In the genomic region with DNA sequence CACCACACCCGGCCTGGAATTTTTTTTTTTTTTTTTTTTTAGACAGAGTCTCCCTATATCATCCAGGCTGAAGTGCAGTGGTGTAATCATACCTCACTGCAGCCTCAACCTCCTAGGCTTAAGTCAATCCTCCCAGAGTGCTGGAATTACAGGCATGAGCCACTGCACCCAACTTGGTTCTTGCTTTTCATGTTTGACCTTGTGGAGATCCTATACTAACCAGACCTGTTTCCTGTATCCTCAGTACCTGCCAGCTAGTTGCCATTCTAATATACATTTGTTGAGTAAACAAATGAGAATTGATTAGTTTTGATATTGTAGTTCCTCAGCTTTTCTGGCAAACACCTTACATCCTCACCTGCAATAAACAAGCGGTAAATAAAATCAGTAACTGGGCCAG, we compare ENCODE assay signal across 21 cellular contexts. TPM values are rescaled to one million over a fixed set of nuclear protein-coding genes. Genes with fewer than 3 reads are reported as not detected.
A peak's percentile ranks its signal among the peaks of the same experiment; 100 is the strongest.
DNase-seq lines count a peak whose midpoint lies in the region; ATAC-seq and TF ChIP-seq lines count a peak whose summit lies in the region.
"Had no signal": no experiment of that assay in that cellular context is flagged by ENCODE, and none has a peak within 500 bp of the region (broad histone marks: within the 10 kb centered on the region; RNA-seq: fewer than 3 reads in every experiment).

No MANE protein-coding gene starts in this region.

- H3K4me1 Mint-ChIP-seq in mesothelial cell of epicardium = peaks cover 16% of the 10 kb centered on the region

- no peaks in the 10 kb centered on the region for H3K9me3 ChIP-seq in breast epithelium
- H3K9me3 ChIP-seq: A549 had no signal

- H3K36me3 Mint-ChIP-seq in mesothelial cell of epicardium = no peaks in the 10 kb centered on the region
- H3K36me3 Mint-ChIP-seq: CD14-positive monocyte had no signal

- intact Hi-C loops in breast epithelium (cut with DNase I; ENCODE audit: low total_unique reads) = no loop called here

- no peak for TF ChIP-seq POLR2A in breast epithelium (IDR thresholded peaks at IDR 0.05)

- no peak for ATAC-seq in GM18502 (IDR thresholded peaks at IDR 0.05; ENCODE audit: poor library complexity, unreplicated experiment)
- no peak for ATAC-seq in HG02588 (IDR thresholded peaks at IDR 0.05; ENCODE audit: unreplicated experiment)
- ATAC-seq: A549, HCT116, PC-3 had no signal

- in situ Hi-C loops in T47D (cut with HindIII; ENCODE audit: low pct_unique_long_range_greater_than_20kb, low sequenced_read_pairs) = no loop called here

- peak overlapping the region; percentile 81 for H3K27ac Mint-ChIP-seq in mesothelial cell of epicardium
- H3K27ac Mint-ChIP-seq: CD14-positive monocyte had no signal

- no peaks in the 10 kb centered on the region for H3K4me1 ChIP-seq in breast epithelium

- no peak overlapping the region for H3K4me3 ChIP-seq in breast epithelium
- H3K4me3 ChIP-seq: A549, SK-N-MC had no signal

- H3K36me3 ChIP-seq in breast epithelium = no peaks in the 10 kb centered on the region

- no peak overlapping the region for H3K27ac ChIP-seq in breast epithelium
- H3K27ac ChIP-seq: A549, RWPE1, SK-N-MC had no signal

- H3K27me3 Mint-ChIP-seq in mesothelial cell of epicardium (ENCODE audit: low read depth) = no peaks in the 10 kb centered on the region

- no peaks in the 10 kb centered on the region for H3K27me3 ChIP-seq in breast epithelium

- TF ChIP-seq CTCF in breast epithelium (IDR thresholded peaks at IDR 0.05) (no peak), mesothelial cell of epicardium (IDR thresholded peaks at IDR 0.05; ENCODE audit: unreplicated experiment) (no peak)

- DNase-seq in T47D (ENCODE audit: low read depth in 1 of 2, low spot score in 1 of 2) = peak; percentile 32 to 86
- DNase-seq in breast epithelium (ENCODE audit: low spot score in 2 of 2) = no peak
- DNase-seq in LoVo (ENCODE audit: low spot score) = peak; percentile 20
- DNase-seq in mesothelial cell of epicardium (ENCODE audit: low spot score in 2 of 2, unreplicated experiment in 2 of 2) = no peak
- no peak for DNase-seq in NOMO-1 (lab: John Stamatoyannopoulos, UW; ENCODE audit: unreplicated experiment in 2 of 2)
- no peak for DNase-seq in SK-N-DZ (ENCODE audit: low spot score)
- DNase-seq: DMS79, MM.1S, NCI-H1105 treated with DMSO at 0.1 percent for 48 hours, NCI-H1694 treated with DMSO at 0.1 percent for 48 hours, NCI-H2107, NCI-H345, NCI-H526, PC-3 had no signal

- H3K4me3 Mint-ChIP-seq in mesothelial cell of epicardium = no peak overlapping the region
- H3K4me3 Mint-ChIP-seq: CD14-positive monocyte had no signal

- no peaks in the 10 kb centered on the region for H3K9me3 Mint-ChIP-seq in mesothelial cell of epicardium
- H3K9me3 Mint-ChIP-seq: CD14-positive monocyte had no signal

RNA-seq across cellular contexts. Expression of gene VSIG10, which starts 3.2 kb away (rescaled TPM):
- total RNA-seq in breast epithelium = 10 to 100 TPM; 30.2 to 39.3 (median 34.1) TPM
- 18.4 to 23.1 TPM (median 22.0 TPM) in 3 replicates for total RNA-seq in mesothelial cell of epicardium
- 39.4 and 43.2 TPM in 2 replicates for polyA plus RNA-seq in SK-N-DZ (2014; cell fraction: cytosol; rRNA removed)
- polyA plus RNA-seq in SK-N-DZ (2014; cell fraction: nucleus; rRNA removed) = 37.8 and 54.1 TPM in 2 replicates

RNA-seq across cellular contexts. Expression of gene PEBP1, which starts 28.9 kb away (rescaled TPM):
- total RNA-seq in breast epithelium = 100 to 1,000 TPM; 373 to 507 (median 440) TPM
- 154 to 166 TPM (median 156 TPM) in 3 replicates for total RNA-seq in mesothelial cell of epicardium
- 776 and 855 TPM in 2 replicates for polyA plus RNA-seq in SK-N-DZ (2014; cell fraction: cytosol; rRNA removed)
- polyA plus RNA-seq in SK-N-DZ (2014; cell fraction: nucleus; rRNA removed) = 293 and 383 TPM in 2 replicates

RNA-seq across cellular contexts. Expression of gene WSB2, which starts 46.0 kb away (rescaled TPM):
- total RNA-seq in breast epithelium (10 to 100 TPM; 26.2 to 51.4 (median 40.0) TPM), mesothelial cell of epicardium (31.9 to 38.2 TPM (median 37.1 TPM) in 3 replicates)
- 42.0 and 62.5 TPM in 2 replicates for polyA plus RNA-seq in SK-N-DZ (2014; cell fraction: cytosol; rRNA removed)
- polyA plus RNA-seq in SK-N-DZ (2014; cell fraction: nucleus; rRNA removed) = 20.9 and 29.8 TPM in 2 replicates

Comparison
In these comparisons a context has a peak if more than half of its experiments do, and no peak if none do; other contexts are left out.
1. DNase-seq: peak in T47D (2 of 2) and LoVo (single experiment); none in breast epithelium (0 of 2), mesothelial cell of epicardium (0 of 2), NOMO-1 (0 of 2) and SK-N-DZ (single experiment).